In the genomic region with DNA sequence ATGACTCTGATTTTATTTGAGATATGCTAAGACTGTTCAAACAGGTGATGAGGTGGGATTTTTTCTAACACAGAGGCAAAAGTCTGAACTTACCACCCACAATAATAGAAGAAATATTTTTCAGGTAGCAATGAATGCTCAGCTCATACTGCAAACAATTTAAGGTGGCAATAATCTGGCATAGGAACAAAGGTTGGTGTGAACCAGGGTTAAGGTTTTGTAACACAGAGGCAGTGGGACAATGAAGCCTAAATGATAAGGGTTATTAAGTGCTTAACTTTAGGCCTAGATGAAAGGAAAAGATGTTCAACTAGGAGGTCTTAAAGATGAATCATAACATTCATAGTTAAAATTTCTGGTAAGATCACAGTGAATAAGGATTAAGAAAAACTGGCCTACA, we compare ENCODE assay signal across 13 cellular contexts. TPM values are rescaled to one million over a fixed set of nuclear protein-coding genes. Genes with fewer than 3 reads are reported as not detected.
DNase-seq lines count a peak whose midpoint lies in the region; ATAC-seq and TF ChIP-seq lines count a peak whose summit lies in the region.
"Had no signal": no experiment of that assay in that cellular context is flagged by ENCODE, and none has a peak within 500 bp of the region (broad histone marks: within the 10 kb centered on the region; RNA-seq: fewer than 3 reads in every experiment).

No MANE protein-coding gene starts in this region.

- H3K36me3 Mint-ChIP-seq in T-helper 17 cell (ENCODE audit: low read depth) (peaks cover 9% of the 10 kb centered on the region), neural crest cell (ENCODE audit: low read depth) (peaks cover 12% of the 10 kb centered on the region)

- H3K4me3 Mint-ChIP-seq in T-helper 17 cell, result no peak overlapping the region
- H3K4me3 Mint-ChIP-seq in neural crest cell, result no peak overlapping the region
- H3K4me3 Mint-ChIP-seq: B cell; CD4-positive, alpha-beta memory T cell had no signal

- H3K9ac ChIP-seq in liver (ENCODE audit: low read depth in 1 of 2, low read length in 2 of 2), result no peak overlapping the region

- TF ChIP-seq CTCF in liver (IDR thresholded peaks at IDR 0.05; ENCODE audit: low read depth, low read length, missing input control), result no peak
- no peak for TF ChIP-seq CTCF in right lobe of liver (IDR thresholded peaks at IDR 0.05)
- TF ChIP-seq CTCF in neural crest cell (conservative IDR thresholded peaks at IDR 0.05), result no peak

- DNase-seq in right lobe of liver, result no peak
- no peak for DNase-seq in T-helper 17 cell
- no peak for DNase-seq in neural crest cell (ENCODE audit: low read depth, low spot score)
- DNase-seq in NCI-H526 treated with DMSO at 0.1 percent for 48 hours (lab: John Stamatoyannopoulos, UW), result no peak
- no peak for DNase-seq in putamen (ENCODE audit: low spot score)
- DNase-seq in NCI-H1105 treated with DMSO at 0.1 percent for 48 hours (lab: John Stamatoyannopoulos, UW), result no peak
- DNase-seq: ACHN; C1 segment of cervical spinal cord; CD4-positive, alpha-beta memory T cell; DMS53 had no signal

- H3K27me3 Mint-ChIP-seq in T-helper 17 cell (no peaks in the 10 kb centered on the region), neural crest cell (ENCODE audit: low read depth) (no peaks in the 10 kb centered on the region)
- H3K27me3 Mint-ChIP-seq: B cell; CD4-positive, alpha-beta memory T cell had no signal

- intact Hi-C loops in right lobe of liver (cut with DNase I), result no loop called here

- H3K27ac ChIP-seq in liver (ENCODE audit: low read depth in 1 of 2, low read length in 2 of 2) (no peak overlapping the region), right lobe of liver (no peak overlapping the region)
- H3K27ac ChIP-seq: HL-60 had no signal

- peaks cover 4% of the 10 kb centered on the region for H3K9me3 Mint-ChIP-seq in neural crest cell

- no peak for TF ChIP-seq RAD21 in liver (IDR thresholded peaks at IDR 0.05)

- H3K9me3 ChIP-seq in liver (ENCODE audit: control insufficient read depth in 4 of 4, low read length in 3 of 4), result no peaks in the 10 kb centered on the region
- no peaks in the 10 kb centered on the region for H3K9me3 ChIP-seq in right lobe of liver
- H3K9me3 ChIP-seq in T-helper 17 cell (ENCODE audit: control insufficient read depth, low read length, poor library complexity, severe bottlenecking), result no peaks in the 10 kb centered on the region

- TF ChIP-seq POLR2A in right lobe of liver (IDR thresholded peaks at IDR 0.05), result no peak

- peak overlapping the region; percentile 78 for H3K27ac Mint-ChIP-seq in T-helper 17 cell
- H3K27ac Mint-ChIP-seq in neural crest cell (ENCODE audit: unreplicated experiment), result peak overlapping the region; percentile 0
- H3K27ac Mint-ChIP-seq: B cell had no signal

- H3K36me3 ChIP-seq in liver (ENCODE audit: control insufficient read depth in 4 of 4, insufficient read depth in 3 of 4, low read depth in 1 of 4, low read length in 3 of 4) (no peaks in the 10 kb centered on the region), right lobe of liver (no peaks in the 10 kb centered on the region)

- H3K4me1 Mint-ChIP-seq in T-helper 17 cell (peaks cover 61% of the 10 kb centered on the region), neural crest cell (peaks cover 26% of the 10 kb centered on the region)

- H3K4me3 ChIP-seq in liver (ENCODE audit: low read depth in 1 of 3, low read length in 3 of 3) (no peak overlapping the region), right lobe of liver (no peak overlapping the region)

- H3K4me1 ChIP-seq in liver (ENCODE audit: control insufficient read depth in 4 of 4, insufficient read depth in 4 of 4, low read length in 3 of 4) (peaks cover 1 to 11% (median 7%) of the 10 kb centered on the region in 4 donors), right lobe of liver (peaks cover 0 to 23% (median 0%) of the 10 kb centered on the region in 4 donors)

- no peak for ATAC-seq in right lobe of liver
- ATAC-seq in T-helper 17 cell, result no peak

- no peaks in the 10 kb centered on the region for H3K27me3 ChIP-seq in liver (ENCODE audit: control insufficient read depth in 4 of 4, insufficient read depth in 4 of 4, low read length in 3 of 4)
- H3K27me3 ChIP-seq in right lobe of liver, result no peaks in the 10 kb centered on the region

TF ChIP-seq in liver, 16 proteins besides CTCF, POLR2A, EP300 and RAD21:
- peak; percentile 12 to 51 for TF ChIP-seq HNF4A (conservative IDR thresholded peaks at IDR 0.05)
- TF ChIP-seq GABPA (IDR thresholded peaks at IDR 0.05 in 1 of 2, conservative IDR thresholded peaks at IDR 0.05 in 1 of 2), result no peak

RNA-seq across cellular contexts. Expression of a gene that starts 4.9 kb away (rescaled TPM):
- total RNA-seq in liver (10 to 100 TPM; 19.6 to 32.7 TPM), right lobe of liver (10 to 100 TPM; 17.0 to 28.2 (median 24.9) TPM), T-helper 17 cell (10 to 100 TPM; 43.7 to 46.4 TPM), neural crest cell (31.4 and 37.9 TPM in 2 replicates)
- 10 to 100 TPM; 12.8 to 13.3 TPM for polyA plus RNA-seq in liver
